8 cellular contexts compared by ENCODE assay signal in the genomic region with DNA sequence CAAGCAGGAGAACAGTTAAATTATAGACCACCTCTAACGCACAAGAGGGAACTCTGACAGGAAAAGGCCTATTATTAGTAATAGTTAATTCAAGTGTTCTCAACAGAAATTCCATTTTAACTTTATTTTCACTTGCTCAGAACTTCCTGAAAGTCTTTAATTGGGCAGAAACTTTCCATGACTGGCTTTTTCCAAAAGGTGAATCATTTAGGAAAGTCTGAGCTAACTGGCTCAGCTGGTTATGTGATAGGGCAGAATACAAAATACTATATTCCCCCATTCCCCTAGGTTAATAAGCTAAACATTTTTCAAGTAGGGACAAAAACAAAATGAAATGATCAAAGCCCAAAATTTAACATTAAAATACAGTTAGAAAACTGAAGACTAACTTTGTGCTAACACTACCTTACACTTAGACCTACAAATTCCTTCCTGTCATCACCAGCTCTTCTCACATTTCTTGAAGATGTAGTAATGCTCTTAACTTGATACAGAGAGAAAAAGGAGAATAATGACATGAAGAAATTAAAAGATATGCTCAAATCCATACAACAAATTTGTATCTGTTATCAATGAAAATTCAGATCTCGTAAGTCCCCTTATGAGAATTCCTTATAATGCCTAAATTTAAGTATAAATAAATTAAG. TPM values are rescaled to one million over a fixed set of nuclear protein-coding genes. Genes with fewer than 3 reads are reported as not detected.
DNase-seq lines count a peak whose midpoint lies in the region; ATAC-seq and TF ChIP-seq lines count a peak whose summit lies in the region.

No MANE protein-coding gene starts in this region.

- H3K36me3 Mint-ChIP-seq in activated CD4-positive, alpha-beta T cell treated with anti-CD3 and anti-CD28 coated beads for 36 hours (ENCODE audit: low read depth) = peaks cover 10% of the 10 kb centered on the region

- intact Hi-C loops in activated CD4-positive, alpha-beta T cell treated with anti-CD3 and anti-CD28 coated beads for 36 hours (cut with DNase I, micrococcal nuclease) = loop anchor here (1.0 to 5.0 kb wide), 4 partner anchors 23 to 203 kb away; no protein-coding TSS in a partner anchor

- peak; percentile 27 for ATAC-seq in activated CD4-positive, alpha-beta T cell treated with anti-CD3 and anti-CD28 coated beads for 36 hours
- peak; percentile 72 for ATAC-seq in thoracic aorta (ENCODE audit: insufficient number of reproducible peaks, low FRiP score, low read depth)
- no peak for ATAC-seq in GM19351 (IDR thresholded peaks at IDR 0.05; ENCODE audit: unreplicated experiment)

- H3K9me3 Mint-ChIP-seq in activated CD4-positive, alpha-beta T cell treated with anti-CD3 and anti-CD28 coated beads for 36 hours (ENCODE audit: low read depth) = no peaks in the 10 kb centered on the region

- POLR2A ChIA-PET in activated CD4-positive, alpha-beta T cell treated with anti-CD3 and anti-CD28 coated beads for 36 hours (lab: Charles Lee) = interaction anchor here (0.6 kb wide), 2 partner anchors 10 to 169 kb away, joined by 3 to 4 read pairs; no protein-coding TSS in a partner anchor

- TF ChIP-seq CTCF in cardiac fibroblast (IDR thresholded peaks at IDR 0.05; ENCODE audit: low read depth, low read length) (no peak), thoracic aorta (IDR thresholded peaks at IDR 0.05) (no peak)

- H3K4me3 ChIP-seq in cardiac fibroblast (replicated peaks in 1 of 2; ENCODE audit: low read depth in 2 of 2, low read length in 2 of 2) (no peak overlapping the region), thoracic aorta (peak overlapping the region; percentile 16)

- H3K9me3 ChIP-seq in thoracic aorta = no peaks in the 10 kb centered on the region

- peaks cover 16 to 37% of the 10 kb centered on the region in 2 donors for H3K4me1 ChIP-seq in thoracic aorta (ENCODE audit: control insufficient read depth in 1 of 2, low read depth in 2 of 2)

- no peak overlapping the region for H3K4me3 Mint-ChIP-seq in activated CD4-positive, alpha-beta T cell treated with anti-CD3 and anti-CD28 coated beads for 36 hours

- no peaks in the 10 kb centered on the region for H3K27me3 Mint-ChIP-seq in activated CD4-positive, alpha-beta T cell treated with anti-CD3 and anti-CD28 coated beads for 36 hours

- peak overlapping the region; percentile 85 to 92 for H3K27ac ChIP-seq in thoracic aorta

- H3K27me3 ChIP-seq in thoracic aorta (replicated peaks; ENCODE audit: insufficient read depth) = no peaks in the 10 kb centered on the region

- CTCF ChIA-PET in activated CD4-positive, alpha-beta T cell treated with anti-CD3 and anti-CD28 coated beads for 36 hours (lab: Charles Lee) = interaction anchor here (0.5 to 4.1 kb wide), 26 partner anchors 8 to 642 kb away, joined by 3 to 28 read pairs (median 3); no protein-coding TSS in a partner anchor

- no peaks in the 10 kb centered on the region for H3K36me3 ChIP-seq in thoracic aorta

- H3K27ac Mint-ChIP-seq in activated CD4-positive, alpha-beta T cell treated with anti-CD3 and anti-CD28 coated beads for 36 hours = peak overlapping the region; percentile 48

- H3K4me1 Mint-ChIP-seq in activated CD4-positive, alpha-beta T cell treated with anti-CD3 and anti-CD28 coated beads for 36 hours = peaks cover 17% of the 10 kb centered on the region

- no peak for DNase-seq in activated CD4-positive, alpha-beta T cell treated with anti-CD3 and anti-CD28 coated beads for 36 hours
- DNase-seq in activated CD4-positive, alpha-beta T cell treated with anti-CD3 and anti-CD28 coated beads, Interleukin-2, amount 50 U/mL, for 48 hours = no peak
- DNase-seq in cardiac fibroblast (ENCODE audit: low read depth in 2 of 2) (peak; percentile 59 to 85), kidney tubule cell (ENCODE audit: low spot score) (peak; percentile 72), thoracic aorta (ENCODE audit: low spot score) (no peak), SIG-M5 (lab: John Stamatoyannopoulos, UW) (no peak), NCI-H2081 treated with DMSO at 0.1 percent for 48 hours (lab: John Stamatoyannopoulos, UW) (no peak)

RNA-seq across cellular contexts. Expression of gene CFDP1, which starts 31.0 kb away (rescaled TPM):
- total RNA-seq in activated CD4-positive, alpha-beta T cell treated with anti-CD3 and anti-CD28 coated beads for 36 hours = 10 to 100 TPM; 44.0 to 48.2 TPM
- total RNA-seq in thoracic aorta = 10 to 100 TPM; 31.1 to 84.7 TPM

Comparison
In these comparisons a context has a peak if more than half of its experiments do, and no peak if none do; other contexts are left out.
1. DNase-seq: peak in cardiac fibroblast (2 of 2) and kidney tubule cell (single experiment); none in activated CD4-positive, alpha-beta T cell treated with anti-CD3 and anti-CD28 coated beads for 36 hours (single experiment), activated CD4-positive, alpha-beta T cell treated with anti-CD3 and anti-CD28 coated beads, Interleukin-2, amount 50 U/mL, for 48 hours (0 of 2), thoracic aorta (single experiment), SIG-M5 (single experiment) and NCI-H2081 treated with DMSO at 0.1 percent for 48 hours (single experiment).